8 cellular contexts compared by ENCODE assay signal in genomic region chr19:41861098-41861768, GRCh38. TPM values are rescaled to one million over a fixed set of nuclear protein-coding genes. Genes with fewer than 3 reads are reported as not detected.
DNase-seq lines count a peak whose midpoint lies in the region; ATAC-seq, FAIRE-seq and TF ChIP-seq lines count a peak whose summit lies in the region.

No MANE protein-coding gene starts in this region.

- peak overlapping the region; percentile 77 for H3K9ac ChIP-seq in DND-41 (ENCODE audit: low read depth, low read length)
- H3K9ac ChIP-seq in endothelial cell of umbilical vein (replicated peaks; ENCODE audit: extremely low read depth, insufficient read depth, low read length) = peak overlapping the region; percentile 98

- DNase-seq in DND-41 = no peak
- DNase-seq in NOMO-1 treated with dmso at 0.1 percent for 144 hours (lab: John Stamatoyannopoulos, UW; ENCODE audit: unreplicated experiment) = peak; percentile 22
- DNase-seq in endothelial cell of umbilical vein (ENCODE audit: low read depth, low spot score) = no peak
- no peak for DNase-seq in ovary
- DNase-seq in NCI-H2029 (lab: John Stamatoyannopoulos, UW) = no peak
- no peak for DNase-seq in GM03348 (ENCODE audit: low spot score)
- DNase-seq in NCI-H774 (lab: John Stamatoyannopoulos, UW) = no peak

- H2AFZ ChIP-seq in DND-41 (ENCODE audit: low read depth, low read length) (no peak overlapping the region), endothelial cell of umbilical vein (ENCODE audit: low read depth, low read length) (no peak overlapping the region)

- TF ChIP-seq POLR2A in endothelial cell of umbilical vein (IDR thresholded peaks at IDR 0.05; ENCODE audit: low read depth, low read length) (no peak), ovary (IDR thresholded peaks at IDR 0.05) (no peak)

- BruUV-seq in endothelial cell of umbilical vein (replicated peaks; lab: Mats Ljungman, UMichigan) = TSS peak; percentile 39

- H3K4me1 ChIP-seq in DND-41 (ENCODE audit: insufficient read depth, low read length) (peaks cover 60% of the 10 kb centered on the region), endothelial cell of umbilical vein (ENCODE audit: control insufficient read depth, extremely low read depth, insufficient read depth, low read length) (peaks cover 41% of the 10 kb centered on the region), ovary (ENCODE audit: insufficient read depth) (peaks cover 6% of the 10 kb centered on the region)

- H3K4me2 ChIP-seq in DND-41 (ENCODE audit: insufficient read depth, low read length) (peak overlapping the region; percentile 96), endothelial cell of umbilical vein (ENCODE audit: insufficient read depth, low read length) (peak overlapping the region; percentile 88)

- intact Hi-C loops in endothelial cell of umbilical vein (cut with micrococcal nuclease) (no loop called here), ovary (cut with DNase I) (loop anchor here in 1 of 4 donors (5.0 kb wide), 1 partner anchor 96 kb away; the partner anchor contains the start of gene RABAC1)

- H3K4me3 ChIP-seq in DND-41 (ENCODE audit: low read depth in 1 of 2, low read length in 2 of 2) = peak overlapping the region; percentile 50 to 78
- H3K4me3 ChIP-seq in endothelial cell of umbilical vein (replicated peaks in 1 of 3; ENCODE audit: insufficient read depth in 1 of 3, low read depth in 1 of 3, low read length in 3 of 3) = peak overlapping the region; percentile 78 to 86 (median 85)
- peak overlapping the region; percentile 71 for H3K4me3 ChIP-seq in ovary

- H3K9me1 ChIP-seq in endothelial cell of umbilical vein (replicated peaks; ENCODE audit: control insufficient read depth, extremely low read depth, insufficient read depth, low read length) = no peaks in the 10 kb centered on the region

- CTCF ChIA-PET in endothelial cell of umbilical vein (lab: Charles Lee) = interaction anchor here (1.3 to 4.0 kb wide), 2 partner anchors 10 to 12 kb away, joined by 4 to 18 read pairs; no protein-coding TSS in a partner anchor

- peak overlapping the region; percentile 97 for H3K27ac ChIP-seq in DND-41 (ENCODE audit: low read length)
- peak overlapping the region; percentile 93 for H3K27ac ChIP-seq in endothelial cell of umbilical vein (ENCODE audit: insufficient read depth, low read depth, low read length)
- peak overlapping the region in 1 of 2 donors; percentile 95 for H3K27ac ChIP-seq in ovary

- dilution Hi-C loops in endothelial cell of umbilical vein (cut with MboI; ENCODE audit: extremely low pct_ligation_motif_present, low sequenced_read_pairs) = no loop called here

- H3K36me3 ChIP-seq in DND-41 (ENCODE audit: insufficient read depth, low read length) (peaks cover 56% of the 10 kb centered on the region), endothelial cell of umbilical vein (ENCODE audit: control insufficient read depth in 2 of 2, extremely low read depth in 1 of 2, insufficient read depth in 2 of 2, low read length in 2 of 2) (peaks cover 26 to 40% of the 10 kb centered on the region in 2 experiments), ovary (no peaks in the 10 kb centered on the region)

- peaks cover 61% of the 10 kb centered on the region for H3K79me2 ChIP-seq in DND-41 (ENCODE audit: insufficient read depth, low read length)
- H3K79me2 ChIP-seq in endothelial cell of umbilical vein (ENCODE audit: control insufficient read depth, insufficient read depth, low read length) = peaks cover 57% of the 10 kb centered on the region

- no peak for ATAC-seq in DND-41 (ENCODE audit: insufficient read depth, low read depth)
- ATAC-seq in GM18861 (IDR thresholded peaks at IDR 0.05; ENCODE audit: unreplicated experiment) = no peak

- H3K9me3 ChIP-seq in DND-41 (ENCODE audit: insufficient read depth, low read length, severe bottlenecking) = no peaks in the 10 kb centered on the region
- no peaks in the 10 kb centered on the region for H3K9me3 ChIP-seq in endothelial cell of umbilical vein (replicated peaks; ENCODE audit: control insufficient read depth, insufficient read depth, low read length)
- H3K9me3 ChIP-seq in ovary = no peaks in the 10 kb centered on the region

- TF ChIP-seq CTCF in DND-41 (IDR thresholded peaks at IDR 0.05; ENCODE audit: borderline replicate concordance, extremely low read depth, low read length, poor library complexity, severe bottlenecking) (no peak), endothelial cell of umbilical vein (IDR thresholded peaks at IDR 0.05; ENCODE audit: extremely low read depth in 1 of 2, insufficient read depth in 1 of 2, low read depth in 1 of 2, low read length in 2 of 2) (no peak), ovary (IDR thresholded peaks at IDR 0.05) (no peak)

- peaks cover 52% of the 10 kb centered on the region for H4K20me1 ChIP-seq in DND-41 (ENCODE audit: insufficient read depth, low read length)
- no peaks in the 10 kb centered on the region for H4K20me1 ChIP-seq in endothelial cell of umbilical vein (replicated peaks; ENCODE audit: control insufficient read depth, extremely low read depth, insufficient read depth, low read length)

- FAIRE-seq in endothelial cell of umbilical vein (lab: Jason Lieb, UNC) = no peak

- whole genome bisulfite sequencing in ovary, 3 donors = 19 to 30% (median 22%) methylated on average over 10 of the region's 10 CpGs

- POLR2A ChIA-PET in endothelial cell of umbilical vein (lab: Charles Lee) = interaction anchor here (1.4 to 1.6 kb wide), 3 partner anchors 8 to 215 kb away, joined by 4 to 7 read pairs (median 5); partner anchors contain the start of gene ZNF574

- no peaks in the 10 kb centered on the region for H3K27me3 ChIP-seq in DND-41 (ENCODE audit: insufficient read depth, low read length, poor library complexity)
- no peaks in the 10 kb centered on the region for H3K27me3 ChIP-seq in endothelial cell of umbilical vein (ENCODE audit: control insufficient read depth in 2 of 2, insufficient read depth in 2 of 2, low read length in 2 of 2)
- H3K27me3 ChIP-seq in ovary = no peaks in the 10 kb centered on the region

- TF ChIP-seq EP300 in ovary (IDR thresholded peaks at IDR 0.05) = no peak

TF ChIP-seq in endothelial cell of umbilical vein, 7 proteins besides CTCF, POLR2A, EP300 and RAD21 (continues in another document):
- no peak for TF ChIP-seq EZH2 (IDR thresholded peaks at IDR 0.05; ENCODE audit: borderline replicate concordance, low read depth, low read length, severe bottlenecking)

RNA-seq across cellular contexts. Expression of gene RPS19, which starts 1.2 kb away (rescaled TPM):
- 2,195 and 2,234 TPM in 2 replicates for total RNA-seq in endothelial cell of umbilical vein
- 4,353 and 5,883 TPM in 2 replicates for polyA plus RNA-seq in endothelial cell of umbilical vein
- polyA plus RNA-seq in endothelial cell of umbilical vein (2011; cell fraction: cytosol; rRNA removed) = 5,243 and 5,733 TPM in 2 replicates
- polyA plus RNA-seq in endothelial cell of umbilical vein (2011; cell fraction: nucleus; rRNA removed) = 1,376 and 1,515 TPM in 2 replicates
- 2,331 and 5,825 TPM in 2 replicates for polyA plus RNA-seq in endothelial cell of umbilical vein (2012)
- 550 and 596 TPM in 2 replicates for polyA minus RNA-seq in endothelial cell of umbilical vein
- polyA minus RNA-seq in endothelial cell of umbilical vein (2011; cell fraction: cytosol; rRNA and poly(A)+ RNA removed) = 1,088 TPM
- polyA minus RNA-seq in endothelial cell of umbilical vein (2011; cell fraction: nucleus; rRNA and poly(A)+ RNA removed) = 151 and 202 TPM in 2 replicates
- 1,000 to 10,000 TPM; 2,441 to 3,427 (median 2,873) TPM for total RNA-seq in ovary
- 1,000 to 10,000 TPM; 1,030 to 3,960 TPM for polyA plus RNA-seq in ovary

RNA-seq across cellular contexts. Expression of gene CD79A, which starts 15.8 kb away (rescaled TPM):
- 0.35 TPM in 1 of 2 replicates, not detected in the other for total RNA-seq in endothelial cell of umbilical vein
- 0.32 TPM in 2 replicates for polyA plus RNA-seq in endothelial cell of umbilical vein
- polyA plus RNA-seq in endothelial cell of umbilical vein (2011; cell fraction: cytosol; rRNA removed) = 0.14 and 0.18 TPM in 2 replicates
- polyA plus RNA-seq in endothelial cell of umbilical vein (2011; cell fraction: nucleus; rRNA removed) = 0.28 TPM in 1 of 2 replicates, not detected in the other
- polyA plus RNA-seq in endothelial cell of umbilical vein (2012) = 0.42 TPM in 1 of 2 replicates, not detected in the other
- polyA minus RNA-seq in endothelial cell of umbilical vein = 0.19 and 0.63 TPM in 2 replicates
- not detected for polyA minus RNA-seq in endothelial cell of umbilical vein (2011; cell fraction: cytosol; rRNA and poly(A)+ RNA removed)
- polyA minus RNA-seq in endothelial cell of umbilical vein (2011; cell fraction: nucleus; rRNA and poly(A)+ RNA removed) = not detected in 2 replicates
- 1 to 10 TPM in 3 of 7 donors, under 1 TPM in 3, not detected in 1; 0.25 to 1.4 (median 0.83) TPM for total RNA-seq in ovary
- polyA plus RNA-seq in ovary = under 1 TPM; 0.41 to 0.68 TPM

RNA-seq across cellular contexts. Expression of gene DMRTC2, which starts 16.4 kb away (rescaled TPM):
- total RNA-seq in endothelial cell of umbilical vein = not detected in 2 replicates
- not detected in 2 replicates for polyA plus RNA-seq in endothelial cell of umbilical vein
- polyA plus RNA-seq in endothelial cell of umbilical vein (2011; cell fraction: cytosol; rRNA removed) = not detected in 2 replicates
- polyA plus RNA-seq in endothelial cell of umbilical vein (2011; cell fraction: nucleus; rRNA removed) = not detected in 2 replicates
- not detected in 2 replicates for polyA plus RNA-seq in endothelial cell of umbilical vein (2012)
- polyA minus RNA-seq in endothelial cell of umbilical vein = not detected in 2 replicates
- not detected for polyA minus RNA-seq in endothelial cell of umbilical vein (2011; cell fraction: cytosol; rRNA and poly(A)+ RNA removed)
- polyA minus RNA-seq in endothelial cell of umbilical vein (2011; cell fraction: nucleus; rRNA and poly(A)+ RNA removed) = not detected in 2 replicates
- total RNA-seq in ovary = not detected
- polyA plus RNA-seq in ovary = under 1 TPM in 1 of 2 donors, not detected in 1; 0.07 TPM

RNA-seq across cellular contexts. Expression of gene LYPD4, which starts 16.8 kb away (rescaled TPM):
- not detected in 2 replicates for total RNA-seq in endothelial cell of umbilical vein
- not detected in 2 replicates for polyA plus RNA-seq in endothelial cell of umbilical vein
- not detected in 2 replicates for polyA plus RNA-seq in endothelial cell of umbilical vein (2011; cell fraction: cytosol; rRNA removed)
- not detected in 2 replicates for polyA plus RNA-seq in endothelial cell of umbilical vein (2011; cell fraction: nucleus; rRNA removed)
- polyA plus RNA-seq in endothelial cell of umbilical vein (2012) = not detected in 2 replicates
- not detected in 2 replicates for polyA minus RNA-seq in endothelial cell of umbilical vein
- not detected for polyA minus RNA-seq in endothelial cell of umbilical vein (2011; cell fraction: cytosol; rRNA and poly(A)+ RNA removed)
- not detected in 2 replicates for polyA minus RNA-seq in endothelial cell of umbilical vein (2011; cell fraction: nucleus; rRNA and poly(A)+ RNA removed)
- not detected for total RNA-seq in ovary
- not detected for polyA plus RNA-seq in ovary

RNA-seq across cellular contexts. Expression of gene ARHGEF1, which starts 21.8 kb away (rescaled TPM):
- total RNA-seq in endothelial cell of umbilical vein (119 and 123 TPM in 2 replicates), ovary (10 to 100 TPM; 35.6 to 97.5 (median 70.6) TPM)
- polyA plus RNA-seq in endothelial cell of umbilical vein (60.6 and 65.4 TPM in 2 replicates), ovary (10 to 100 TPM in 1 of 2 donors, 1 to 10 TPM in 1; 7.9 to 56.2 TPM)
- 48.1 and 53.1 TPM in 2 replicates for polyA plus RNA-seq in endothelial cell of umbilical vein (2011; cell fraction: cytosol; rRNA removed)
- 199 and 230 TPM in 2 replicates for polyA plus RNA-seq in endothelial cell of umbilical vein (2011; cell fraction: nucleus; rRNA removed)
- 52.7 and 60.1 TPM in 2 replicates for polyA plus RNA-seq in endothelial cell of umbilical vein (2012)
- polyA minus RNA-seq in endothelial cell of umbilical vein = 35.6 and 35.7 TPM in 2 replicates
- polyA minus RNA-seq in endothelial cell of umbilical vein (2011; cell fraction: cytosol; rRNA and poly(A)+ RNA removed) = 32.3 TPM
- polyA minus RNA-seq in endothelial cell of umbilical vein (2011; cell fraction: nucleus; rRNA and poly(A)+ RNA removed) = 56.9 and 71.1 TPM in 2 replicates
